In the genomic region with DNA sequence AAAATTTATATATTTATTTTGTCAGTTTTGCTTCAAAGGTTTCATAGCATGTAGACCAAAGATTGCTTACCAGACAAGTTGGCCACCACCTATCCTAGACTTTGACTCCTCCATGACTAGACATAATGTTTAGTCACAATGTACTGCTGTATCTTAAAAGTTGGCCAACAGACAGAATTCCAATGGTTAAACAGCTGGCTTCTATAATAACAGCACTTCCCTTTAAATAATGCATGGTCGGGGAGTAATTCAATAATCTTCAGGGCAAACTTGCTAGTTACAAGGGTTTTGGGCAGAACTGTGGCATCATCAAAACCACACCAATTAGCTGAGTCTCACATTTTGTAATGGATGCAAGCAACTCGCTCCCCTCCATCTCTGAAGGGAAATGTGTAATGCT, we compare ENCODE assay signal across 19 cellular contexts. TPM values are rescaled to one million over a fixed set of nuclear protein-coding genes. Genes with fewer than 3 reads are reported as not detected.
"Had no signal": no experiment of that assay in that cellular context is flagged by ENCODE, and none has a peak within 500 bp of the region (broad histone marks: within the 10 kb centered on the region; RNA-seq: fewer than 3 reads in every experiment).

No MANE protein-coding gene starts in this region.

- H3K4me3 ChIP-seq: cardiac muscle cell, dorsolateral prefrontal cortex, mucosa of descending colon, tibial nerve, vagina had no signal

- H3K27me3 ChIP-seq: cardiac muscle cell, dorsolateral prefrontal cortex, neutrophil, tibial nerve, vagina had no signal

- H3K27ac Mint-ChIP-seq: activated naive CD8-positive, alpha-beta T cell treated with anti-CD3 and anti-CD28 coated beads, Interleukin-2, amount 50 U/mL, for 24 hours; memory B cell; naive thymus-derived CD4-positive, alpha-beta T cell; stimulated activated memory B cell treated with anti-CD40 and anti-IgM and Interleukin-4, amounts not matched to agents 10 μg/mL and 1 μg/mL and 100 μg/mL, for 72 hours had no signal

- H3K36me3 ChIP-seq: cardiac muscle cell, neutrophil, tibial nerve, vagina had no signal

- H3K27ac ChIP-seq: cardiac muscle cell, dorsolateral prefrontal cortex, neutrophil, parathyroid adenoma, tibial nerve, vagina had no signal

- H3K4me3 Mint-ChIP-seq: activated naive CD8-positive, alpha-beta T cell treated with anti-CD3 and anti-CD28 coated beads, Interleukin-2, amount 50 U/mL, for 24 hours; memory B cell; naive thymus-derived CD4-positive, alpha-beta T cell; stimulated activated memory B cell treated with anti-CD40 and anti-IgM and Interleukin-4, amounts not matched to agents 10 μg/mL and 1 μg/mL and 100 μg/mL, for 72 hours had no signal

- H2AFZ ChIP-seq: parathyroid adenoma had no signal

- H3K4me1 ChIP-seq: parathyroid adenoma had no signal

- ATAC-seq: activated CD4-positive, CD25-positive, alpha-beta regulatory T cell treated with anti-CD3 and anti-CD28 coated beads, Interleukin-2, amount 50 U/mL, for 24 hours; activated naive CD8-positive, alpha-beta T cell treated with anti-CD3 and anti-CD28 coated beads, Interleukin-2, amount 50 U/mL, for 24 hours; left ventricle myocardium superior; mucosa of descending colon; naive thymus-derived CD4-positive, alpha-beta T cell; stimulated activated memory B cell treated with anti-CD40 and anti-IgM and Interleukin-4, amounts not matched to agents 10 μg/mL and 1 μg/mL and 100 μg/mL, for 72 hours had no signal

- H3K4me1 Mint-ChIP-seq: memory B cell; stimulated activated memory B cell treated with anti-CD40 and anti-IgM and Interleukin-4, amounts not matched to agents 10 μg/mL and 1 μg/mL and 100 μg/mL, for 72 hours had no signal

- H3K9me3 ChIP-seq: mucosa of descending colon, neutrophil, tibial nerve, vagina had no signal

- H3K9me3 Mint-ChIP-seq: memory B cell; stimulated activated memory B cell treated with anti-CD40 and anti-IgM and Interleukin-4, amounts not matched to agents 10 μg/mL and 1 μg/mL and 100 μg/mL, for 72 hours had no signal

- DNase-seq: activated naive CD4-positive, alpha-beta T cell treated with Interleukin-2 at 50 U/mL for 16 hours; activated naive CD8-positive, alpha-beta T cell treated with anti-CD3 and anti-CD28 coated beads, Interleukin-2, amount 50 U/mL, for 24 hours; activated T-cell treated with anti-CD3 and anti-CD28 coated beads for 4 hours; dorsolateral prefrontal cortex; erythroblast; foreskin fibroblast; hypothalamus; left ventricle myocardium superior; mucosa of descending colon; naive thymus-derived CD4-positive, alpha-beta T cell; substantia nigra had no signal

- H3K36me3 Mint-ChIP-seq: memory B cell; stimulated activated memory B cell treated with anti-CD40 and anti-IgM and Interleukin-4, amounts not matched to agents 10 μg/mL and 1 μg/mL and 100 μg/mL, for 72 hours had no signal

- H3K9ac ChIP-seq: parathyroid adenoma had no signal

RNA-seq across cellular contexts. Expression of a gene that starts 56.9 kb away (rescaled TPM):
- total RNA-seq: cardiac muscle cell had no signal
- polyA plus RNA-seq: cardiac muscle cell; naive thymus-derived CD4-positive, alpha-beta T cell had no signal
